Comparison of ENCODE assay signal across 21 cellular contexts in genomic region chr10:124831116-124831515, GRCh38.
"Had no signal": no experiment of that assay in that cellular context is flagged by ENCODE, and none has a peak within 500 bp of the region (broad histone marks: within the 10 kb centered on the region; RNA-seq: fewer than 3 reads in every experiment).

No MANE protein-coding gene starts in this region.

- H3K4me1 Mint-ChIP-seq: central memory CD8-positive, alpha-beta T cell; immature natural killer cell; naive thymus-derived CD4-positive, alpha-beta T cell; nephron progenitor cell had no signal

- ATAC-seq: gastroesophageal sphincter; left cardiac atrium; lower lobe of right lung; naive thymus-derived CD4-positive, alpha-beta T cell; sciatic nerve had no signal

- H3K27ac Mint-ChIP-seq: immature natural killer cell; naive thymus-derived CD4-positive, alpha-beta T cell; nephron progenitor cell had no signal

- H3K4me3 ChIP-seq: dorsolateral prefrontal cortex, esophagus muscularis mucosa, gastroesophageal sphincter, left ventricle myocardium inferior, lower lobe of right lung, suprapubic skin, tibial artery had no signal

- H3K27me3 ChIP-seq: dorsolateral prefrontal cortex, esophagus muscularis mucosa, gastroesophageal sphincter, neutrophil, suprapubic skin, tibial artery had no signal

- H3K9me3 Mint-ChIP-seq: central memory CD8-positive, alpha-beta T cell; immature natural killer cell; naive thymus-derived CD4-positive, alpha-beta T cell; nephron progenitor cell had no signal

- H3K4me1 ChIP-seq: esophagus muscularis mucosa, gastroesophageal sphincter, left ventricle myocardium inferior, lower lobe of right lung, suprapubic skin, tibial artery had no signal

- DNase-seq: cortex of kidney; dorsolateral prefrontal cortex; effector memory CD4-positive, alpha-beta T cell; foreskin fibroblast; immature natural killer cell; left cardiac atrium; left ventricle myocardium inferior; lower lobe of right lung; mesenchymal stem cell; naive thymus-derived CD4-positive, alpha-beta T cell; nephron progenitor cell; posterior cingulate gyrus; stimulated activated naive CD4-positive, alpha-beta T cell treated with Interleukin-2 at 50 U/mL for 16 hours; tibial artery had no signal

- H3K4me3 Mint-ChIP-seq: central memory CD8-positive, alpha-beta T cell; immature natural killer cell; naive thymus-derived CD4-positive, alpha-beta T cell; nephron progenitor cell had no signal

- H3K27me3 Mint-ChIP-seq: central memory CD8-positive, alpha-beta T cell; naive thymus-derived CD4-positive, alpha-beta T cell had no signal

- H3K9me3 ChIP-seq: esophagus muscularis mucosa, gastroesophageal sphincter, left ventricle myocardium inferior, lower lobe of right lung, neutrophil, suprapubic skin, tibial artery had no signal

- H3K27ac ChIP-seq: epithelial cell of prostate, gastroesophageal sphincter, left ventricle myocardium inferior, lower lobe of right lung, neutrophil, suprapubic skin, tibial artery had no signal
